In genomic region chr2:47269316-47270232, GRCh38 we compare ENCODE assay signal across 10 cellular contexts.
A peak's percentile ranks its signal among the peaks of the same experiment; 100 is the strongest.
DNase-seq lines count a peak whose midpoint lies in the region; ATAC-seq and TF ChIP-seq lines count a peak whose summit lies in the region.
"Had no signal": no experiment of that assay in that cellular context is flagged by ENCODE, and none has a peak within 500 bp of the region (broad histone marks: within the 10 kb centered on the region; RNA-seq: fewer than 3 reads in every experiment).

No MANE protein-coding gene starts in this region.

- no peaks in the 10 kb centered on the region for H3K27me3 ChIP-seq in esophagus muscularis mucosa
- no peaks in the 10 kb centered on the region for H3K27me3 ChIP-seq in CD8-positive, alpha-beta T cell (ENCODE audit: insufficient read depth, low read length)

- H3K27me3 Mint-ChIP-seq in CD8-positive, alpha-beta T cell (ENCODE audit: low read depth): no peaks in the 10 kb centered on the region
- H3K27me3 Mint-ChIP-seq: activated naive CD4-positive, alpha-beta T cell treated with anti-CD3 and anti-CD28 coated beads, Interleukin-2, amount 50 U/mL, for 24 hours had no signal

- ATAC-seq in omental fat pad (ENCODE audit: low FRiP score) (peak; percentile 97), HG03378 (IDR thresholded peaks at IDR 0.05; ENCODE audit: unreplicated experiment) (no peak), HG02678 (IDR thresholded peaks at IDR 0.05; ENCODE audit: unreplicated experiment) (no peak), GM21786 (IDR thresholded peaks at IDR 0.05; ENCODE audit: unreplicated experiment) (no peak)
- ATAC-seq in CD8-positive, alpha-beta T cell: no peak

- no peak for TF ChIP-seq POLR2A in esophagus muscularis mucosa (IDR thresholded peaks at IDR 0.05; ENCODE audit: low read depth)

- intact Hi-C loops in esophagus muscularis mucosa (cut with DNase I): loop anchor here (5.0 kb wide), 1 partner anchor 192 kb away; no protein-coding TSS in a partner anchor
- intact Hi-C loops in CD8-positive, alpha-beta T cell (cut with DNase I, micrococcal nuclease): no loop called here

- TF ChIP-seq CTCF in AG09319 (IDR thresholded peaks at IDR 0.05; ENCODE audit: low read depth, low read length) (no peak), esophagus muscularis mucosa (IDR thresholded peaks at IDR 0.05) (no peak), omental fat pad (IDR thresholded peaks at IDR 0.05) (no peak)
- TF ChIP-seq CTCF in CD8-positive, alpha-beta T cell (IDR thresholded peaks at IDR 0.05): no peak

- no peaks in the 10 kb centered on the region for H3K36me3 Mint-ChIP-seq in CD8-positive, alpha-beta T cell
- H3K36me3 Mint-ChIP-seq: activated naive CD4-positive, alpha-beta T cell treated with anti-CD3 and anti-CD28 coated beads, Interleukin-2, amount 50 U/mL, for 24 hours had no signal

- H3K27ac Mint-ChIP-seq in CD8-positive, alpha-beta T cell: no peak overlapping the region
- H3K27ac Mint-ChIP-seq: activated naive CD4-positive, alpha-beta T cell treated with anti-CD3 and anti-CD28 coated beads, Interleukin-2, amount 50 U/mL, for 24 hours had no signal

- H3K36me3 ChIP-seq in esophagus muscularis mucosa: no peaks in the 10 kb centered on the region
- H3K36me3 ChIP-seq in CD8-positive, alpha-beta T cell (ENCODE audit: insufficient read depth, low read length): no peaks in the 10 kb centered on the region

- H3K4me3 Mint-ChIP-seq in CD8-positive, alpha-beta T cell: no peak overlapping the region
- H3K4me3 Mint-ChIP-seq: activated naive CD4-positive, alpha-beta T cell treated with anti-CD3 and anti-CD28 coated beads, Interleukin-2, amount 50 U/mL, for 24 hours had no signal

- no peaks in the 10 kb centered on the region for H3K4me1 Mint-ChIP-seq in CD8-positive, alpha-beta T cell (ENCODE audit: low read depth)
- H3K4me1 Mint-ChIP-seq: activated naive CD4-positive, alpha-beta T cell treated with anti-CD3 and anti-CD28 coated beads, Interleukin-2, amount 50 U/mL, for 24 hours had no signal

- CTCF ChIA-PET in CD8-positive, alpha-beta T cell (lab: Charles Lee): interaction anchor here (0.9 kb wide), 1 partner anchor 8 kb away, joined by 3 read pairs; no protein-coding TSS in a partner anchor

- H3K4me3 ChIP-seq in esophagus muscularis mucosa: no peak overlapping the region
- no peak overlapping the region for H3K4me3 ChIP-seq in CD8-positive, alpha-beta T cell (ENCODE audit: low read depth, low read length)

- POLR2A ChIA-PET in CD8-positive, alpha-beta T cell (lab: Charles Lee): no interaction called here

- 51% methylated on average over 5 of the region's 5 CpGs for WGBS in esophagus muscularis mucosa

- DNase-seq in AG09319 (ENCODE audit: extremely low read depth, low read depth): peak; percentile 95
- DNase-seq in esophagus muscularis mucosa (ENCODE audit: extremely low spot score): no peak
- DNase-seq in omental fat pad (ENCODE audit: low spot score): peak; percentile 65
- DNase-seq in CD8-positive, alpha-beta T cell: no peak
- DNase-seq: NCI-H774 had no signal

- peak overlapping the region; percentile 31 to 69 (median 56) for H3K27ac ChIP-seq in esophagus muscularis mucosa (replicated peaks in 1 of 4)
- H3K27ac ChIP-seq in CD8-positive, alpha-beta T cell (ENCODE audit: low read depth, low read length): no peak overlapping the region

- peaks cover 31 to 64% (median 61%) of the 10 kb centered on the region in 4 donors for H3K4me1 ChIP-seq in esophagus muscularis mucosa
- no peaks in the 10 kb centered on the region for H3K4me1 ChIP-seq in CD8-positive, alpha-beta T cell (ENCODE audit: insufficient read depth, low read length)

- H3K9me3 ChIP-seq in esophagus muscularis mucosa: no peaks in the 10 kb centered on the region
- no peaks in the 10 kb centered on the region for H3K9me3 ChIP-seq in CD8-positive, alpha-beta T cell (ENCODE audit: low read length)

- H3K9me3 Mint-ChIP-seq in CD8-positive, alpha-beta T cell: no peaks in the 10 kb centered on the region
- H3K9me3 Mint-ChIP-seq: activated naive CD4-positive, alpha-beta T cell treated with anti-CD3 and anti-CD28 coated beads, Interleukin-2, amount 50 U/mL, for 24 hours had no signal

- TF ChIP-seq EP300 in esophagus muscularis mucosa (IDR thresholded peaks at IDR 0.05): no peak

TF ChIP-seq in PFSK-1, 5 proteins besides CTCF, POLR2A, EP300 and RAD21:
- TF ChIP-seq TAF1 (IDR thresholded peaks at IDR 0.05; ENCODE audit: borderline replicate concordance, insufficient read depth, low read length) (no peak), FOXP2 (optimal IDR thresholded peaks at IDR 0.05; ENCODE audit: borderline replicate concordance, extremely low read depth, extremely low read length, insufficient read depth) (no peak), REST (IDR thresholded peaks at IDR 0.05; ENCODE audit: insufficient read depth in 1 of 2, low read depth in 2 of 2, low read length in 2 of 2) (no peak), SIN3A (IDR thresholded peaks at IDR 0.05; ENCODE audit: borderline replicate concordance, insufficient read depth, low read length) (peak; percentile 95), POLR2AphosphoS5 (IDR thresholded peaks at IDR 0.05; ENCODE audit: low read depth, low read length) (peak; percentile 65; the same call in 1 of the 2 replicates)

Comparison
In these comparisons a context has a peak if more than half of its experiments do, and no peak if none do; other contexts are left out.
1. DNase-seq: peak in AG09319 (single experiment) and omental fat pad (single experiment); none in esophagus muscularis mucosa (single experiment) and CD8-positive, alpha-beta T cell (0 of 7).